8 cellular contexts compared by ENCODE assay signal in the genomic region with DNA sequence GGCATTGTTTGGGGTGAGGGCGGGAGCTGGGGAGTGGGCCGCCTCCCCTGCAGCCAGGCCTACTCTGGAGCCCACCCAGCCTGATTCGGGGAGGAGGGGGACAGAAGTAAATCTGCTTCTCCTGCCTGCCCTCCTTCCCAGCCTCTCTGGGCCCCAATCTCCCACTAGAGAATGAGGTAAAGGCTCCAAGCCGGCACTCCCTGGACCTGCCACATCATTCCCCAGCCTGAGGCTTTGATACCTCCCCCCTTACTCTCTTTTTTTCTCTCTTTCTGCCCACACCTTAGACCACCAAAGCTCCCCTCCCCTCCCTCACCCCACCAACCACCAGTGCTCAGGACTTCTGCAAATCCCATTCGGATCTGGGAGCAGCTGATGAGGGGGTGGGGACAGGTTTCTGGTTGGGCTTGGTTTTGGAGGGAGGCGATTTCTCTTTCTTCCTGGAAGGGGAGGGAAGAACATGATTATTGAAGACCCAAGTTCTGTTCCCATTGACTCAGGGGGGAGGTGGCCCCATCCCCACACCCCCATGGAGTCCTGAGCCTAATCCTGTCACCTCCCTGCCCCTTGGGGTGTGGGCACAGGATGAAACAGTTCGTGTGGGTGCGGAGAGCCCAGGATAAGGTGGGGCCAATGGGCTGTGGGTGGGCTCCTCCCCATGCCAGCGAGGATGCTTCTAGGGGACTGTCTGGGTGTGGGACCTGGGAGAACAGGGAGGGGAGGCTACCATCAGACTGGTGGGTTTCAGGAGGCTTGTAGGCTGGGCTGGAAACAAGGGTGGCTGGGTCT. TPM values are rescaled to one million over a fixed set of nuclear protein-coding genes. Genes with fewer than 3 reads are reported as not detected.
DNase-seq lines count a peak whose midpoint lies in the region; ATAC-seq and TF ChIP-seq lines count a peak whose summit lies in the region.

No MANE protein-coding gene starts in this region.

- H3K36me3 Mint-ChIP-seq in activated B cell treated with CpG ODN at 0.5 μM for 24 hours (ENCODE audit: low read depth) = peaks cover 3% of the 10 kb centered on the region

- no peaks in the 10 kb centered on the region for H3K27me3 ChIP-seq in prostate gland (replicated peaks; ENCODE audit: insufficient read depth)

- H3K4me1 ChIP-seq in prostate gland (replicated peaks) = peaks cover 53% of the 10 kb centered on the region

- no peak for TF ChIP-seq POLR2A in prostate gland (IDR thresholded peaks at IDR 0.05)

- WGBS in prostate gland = 3% methylated on average over 9 of the region's 9 CpGs

- peak overlapping the region; percentile 85 for H3K27ac Mint-ChIP-seq in activated B cell treated with CpG ODN at 0.5 μM for 24 hours

- no peaks in the 10 kb centered on the region for H3K9me3 ChIP-seq in prostate gland

- H3K36me3 ChIP-seq in prostate gland = no peaks in the 10 kb centered on the region

- TF ChIP-seq CTCF in activated B cell treated with CpG ODN at 0.5 μM for 24 hours (IDR thresholded peaks at IDR 0.05) (no peak), prostate gland (IDR thresholded peaks at IDR 0.05) (no peak)

- no peaks in the 10 kb centered on the region for H3K27me3 Mint-ChIP-seq in activated B cell treated with CpG ODN at 0.5 μM for 24 hours

- POLR2A ChIA-PET in activated B cell treated with CpG ODN at 0.5 μM for 24 hours (lab: Charles Lee) = interaction anchor here (1.1 to 3.6 kb wide), 4 partner anchors 29 to 229 kb away, joined by 3 to 37 read pairs (median 14); partner anchors contain the start of gene THRAP3

- peak overlapping the region; percentile 100 for H3K4me3 ChIP-seq in prostate gland

- intact Hi-C loops in activated B cell treated with CpG ODN at 0.5 μM for 24 hours (cut with micrococcal nuclease) (no loop called here), prostate gland (cut with DNase I) (loop anchor here (5.0 kb wide), 1 partner anchor 230 kb away; the partner anchor contains the start of gene STK40)

- H3K4me3 Mint-ChIP-seq in activated B cell treated with CpG ODN at 0.5 μM for 24 hours = peak overlapping the region; percentile 89

- peak overlapping the region; percentile 99 to 100 for H3K27ac ChIP-seq in prostate gland

- H3K9me3 Mint-ChIP-seq in activated B cell treated with CpG ODN at 0.5 μM for 24 hours = no peaks in the 10 kb centered on the region

- no peak for ATAC-seq in activated B cell treated with CpG ODN at 0.5 μM for 24 hours (ENCODE audit: low read depth)
- no peak for ATAC-seq in HG03521 (IDR thresholded peaks at IDR 0.05; ENCODE audit: unreplicated experiment)
- ATAC-seq in HG02885 (IDR thresholded peaks at IDR 0.05; ENCODE audit: poor library complexity, unreplicated experiment) = no peak

- CTCF ChIA-PET in activated B cell treated with CpG ODN at 0.5 μM for 24 hours (lab: Charles Lee) = interaction anchor here (1.0 to 3.5 kb wide), 3 partner anchors 31 to 131 kb away, joined by 3 to 15 read pairs (median 4); no protein-coding TSS in a partner anchor

- H3K4me1 Mint-ChIP-seq in activated B cell treated with CpG ODN at 0.5 μM for 24 hours = peaks cover 67% of the 10 kb centered on the region

- peak; percentile 34 for DNase-seq in DMS153 (lab: John Stamatoyannopoulos, UW)
- DNase-seq in DMS153 treated with DMSO at 0.1 percent for 48 hours (lab: John Stamatoyannopoulos, UW; ENCODE audit: unreplicated experiment) = no peak
- no peak for DNase-seq in activated B cell treated with CpG ODN at 0.5 μM for 24 hours
- peak; percentile 31 for DNase-seq in fibroblast of peridontal ligament (ENCODE audit: extremely low read depth)
- DNase-seq in prostate gland (ENCODE audit: low spot score) = no peak
- no peak for DNase-seq in H4 (ENCODE audit: low spot score)

RNA-seq across cellular contexts. Expression of gene MAP7D1, which starts 1.3 kb away (rescaled TPM):
- total RNA-seq in activated B cell treated with CpG ODN at 0.5 μM for 24 hours = 56.5 and 59.9 TPM in 2 replicates
- total RNA-seq in prostate gland = 100 to 1,000 TPM in 1 of 2 donors, 10 to 100 TPM in 1; 97.3 to 132 TPM
- total RNA-seq in H4 (2014; rRNA removed; shearing (Covaris generic)) = 59.1 and 79.3 TPM in 2 replicates

RNA-seq across cellular contexts. Expression of gene TRAPPC3, which starts 8.0 kb away (rescaled TPM):
- total RNA-seq in activated B cell treated with CpG ODN at 0.5 μM for 24 hours (45.3 and 48.5 TPM in 2 replicates), prostate gland (10 to 100 TPM; 90.0 to 92.5 TPM)
- total RNA-seq in H4 (2014; rRNA removed; shearing (Covaris generic)) = 105 and 110 TPM in 2 replicates

RNA-seq across cellular contexts. Expression of gene COL8A2, which starts 32.3 kb away (rescaled TPM):
- total RNA-seq in activated B cell treated with CpG ODN at 0.5 μM for 24 hours (0.24 and 0.64 TPM in 2 replicates), prostate gland (10 to 100 TPM in 1 of 2 donors, 1 to 10 TPM in 1; 7.9 to 10.7 TPM)
- 0.08 and 0.88 TPM in 2 replicates for total RNA-seq in H4 (2014; rRNA removed; shearing (Covaris generic))

Comparison
In these comparisons a context has a peak if more than half of its experiments do, and no peak if none do; other contexts are left out.
1. DNase-seq: peak in DMS153 (single experiment) and fibroblast of peridontal ligament (single experiment); none in DMS153 treated with DMSO at 0.1 percent for 48 hours (single experiment), activated B cell treated with CpG ODN at 0.5 μM for 24 hours (single experiment), prostate gland (single experiment) and H4 (single experiment).